Comparison of ENCODE assay signal across 8 cellular contexts in the genomic region with DNA sequence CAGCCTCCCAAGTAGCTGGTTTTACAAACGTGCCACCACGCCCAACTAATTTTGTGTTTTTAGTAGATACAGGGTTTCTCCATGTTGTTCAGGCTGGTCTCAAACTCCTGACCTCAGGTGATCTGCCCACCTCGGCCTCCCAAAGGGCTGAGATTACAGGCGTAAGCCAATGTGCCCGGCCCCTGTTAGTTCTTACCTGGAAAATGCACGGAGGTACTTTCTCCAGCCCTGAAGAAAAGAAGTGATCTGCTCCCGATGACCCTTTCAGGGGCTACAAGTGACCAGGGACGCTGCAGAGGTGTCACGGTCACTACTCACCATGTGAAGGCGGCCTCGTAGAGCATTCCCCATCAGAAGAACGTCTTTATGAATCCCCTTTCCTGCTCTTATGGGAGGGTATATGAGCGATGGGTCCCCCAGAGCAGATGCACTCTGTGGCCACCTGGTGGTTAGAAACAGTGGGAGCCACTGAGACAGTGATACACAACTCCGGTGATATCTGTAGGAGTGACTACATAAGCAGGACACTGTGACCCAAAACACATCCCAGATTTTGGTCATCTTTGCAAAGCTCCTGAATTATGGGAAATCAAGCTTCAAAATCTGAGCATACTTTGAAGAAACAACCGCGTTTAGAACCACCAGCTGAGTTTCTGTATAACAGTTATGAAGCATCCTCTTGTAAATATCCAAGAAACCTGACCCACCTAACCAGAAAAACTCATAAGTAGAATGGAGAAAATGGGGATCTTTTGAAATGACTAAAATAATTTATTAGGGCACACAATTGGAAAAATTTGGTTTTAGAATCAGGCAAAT.
DNase-seq lines count a peak whose midpoint lies in the region; ATAC-seq and TF ChIP-seq lines count a peak whose summit lies in the region.
"Not testable (repeated sequence)": the region's sequence is repeated elsewhere in the genome, so short reads cannot be mapped to it uniquely, and the experiment has no call there.

No MANE protein-coding gene starts in this region.

- not testable (repeated sequence) for H3K27ac ChIP-seq in H9 (ENCODE audit: insufficient read length, low read depth, low read length); adrenal gland; suprapubic skin

- H3K4me3 ChIP-seq in Caco-2 (ENCODE audit: low read depth, low read length); WI38 (ENCODE audit: low read depth, low read length); adrenal gland; fibroblast of the aortic adventitia (ENCODE audit: low read depth, low read length); mucosa of descending colon; suprapubic skin: not testable (repeated sequence)

- not testable (repeated sequence) for H3K4me1 ChIP-seq in Caco-2; H9 (ENCODE audit: insufficient read depth, low read length); adrenal gland (replicated peaks in 1 of 2); mucosa of descending colon (ENCODE audit: low read depth); suprapubic skin

- not testable (repeated sequence) for H4K5ac ChIP-seq in H9 (ENCODE audit: insufficient read length, low read depth, low read length)

- not testable (repeated sequence) for H3K56ac ChIP-seq in H9 (ENCODE audit: insufficient read length, low read depth, low read length)

- H3K23me2 ChIP-seq in H9 (ENCODE audit: insufficient read length, low read depth, low read length, poor library complexity, severe bottlenecking) = not testable (repeated sequence)

- not testable (repeated sequence) for BruUV-seq in Caco-2 (replicated peaks; lab: Mats Ljungman, UMichigan)

- H3K4ac ChIP-seq in H9 (ENCODE audit: low read depth, low read length) = not testable (repeated sequence)

- H3K79me2 ChIP-seq in H9 (ENCODE audit: insufficient read depth, low read length) = not testable (repeated sequence)

- not testable (repeated sequence) for H3K4me1 Mint-ChIP-seq in Caco-2 (ENCODE audit: low read depth, unreplicated experiment); H9

- not testable (repeated sequence) for H2BK12ac ChIP-seq in H9 (ENCODE audit: insufficient read length, low read depth, low read length)

- H2BK5ac ChIP-seq in H9 (ENCODE audit: insufficient read length, low read length) = not testable (repeated sequence)

- TF ChIP-seq EP300 in suprapubic skin (IDR thresholded peaks at IDR 0.05) = not testable (repeated sequence)

- H3K4me2 ChIP-seq in H9 (ENCODE audit: insufficient read depth, insufficient read length, low read length) = not testable (repeated sequence)

- H3K36me3 Mint-ChIP-seq in Caco-2 (ENCODE audit: insufficient read depth, unreplicated experiment); H9 (ENCODE audit: insufficient read depth in 1 of 3, low read depth in 3 of 3): not testable (repeated sequence)

- not testable (repeated sequence) for H3K9ac ChIP-seq in H9 (ENCODE audit: extremely low read depth, insufficient read length, low read length)

- no CpG with 5 or more reads among the region's 16 CpGs for WGBS in H9 (ENCODE audit: extremely low coverage, insufficient read length, low lambda C conversion rate)
- 39 to 44% (median 41%) methylated on average over 10 to 16 of the region's 16 CpGs for WGBS in adrenal gland, 4 donors
- 44% methylated on average over 15 of the region's 16 CpGs for WGBS in suprapubic skin

- H4K8ac ChIP-seq in H9 (replicated peaks; ENCODE audit: insufficient read length, low read depth, low read length) = not testable (repeated sequence)

- not testable (repeated sequence) for H3K9me3 Mint-ChIP-seq in Caco-2 (ENCODE audit: unreplicated experiment); H9

- H4K20me1 ChIP-seq in H9 (ENCODE audit: control insufficient read depth, insufficient read depth, insufficient read length) = not testable (repeated sequence)

- DNase-seq in Caco-2 = peak in 1 of 2 experiments; percentile 48
- DNase-seq in H9 = peak; percentile 64
- DNase-seq in NCI-H460 (ENCODE audit: extremely low read depth, low read depth) = peak; percentile 34
- DNase-seq in adrenal gland; suprapubic skin (ENCODE audit: low spot score in 2 of 2): not testable (repeated sequence)
- peak; percentile 10 for DNase-seq in fibroblast of the aortic adventitia (ENCODE audit: low read depth)
- peak in 2 of 3 donors; percentile 39 to 41 for DNase-seq in mucosa of descending colon

- H2AFZ ChIP-seq in H9 (ENCODE audit: low read length) = not testable (repeated sequence)

- H3K79me1 ChIP-seq in H9 (ENCODE audit: insufficient read depth, low read depth, low read length, poor library complexity, severe bottlenecking) = not testable (repeated sequence)

- TF ChIP-seq CTCF in Caco-2 (IDR thresholded peaks at IDR 0.05; ENCODE audit: insufficient read depth in 1 of 2, low read depth in 1 of 2, low read length in 1 of 2, severe bottlenecking in 1 of 2, unreplicated experiment in 1 of 2) (peak; percentile 74), H9 (conservative IDR thresholded peaks at IDR 0.05) (peak; percentile 84), WI38 (IDR thresholded peaks at IDR 0.05; ENCODE audit: low read depth, low read length) (peak; percentile 21; the same call in 1 of the 2 replicates), adrenal gland (IDR thresholded peaks at IDR 0.05) (peak; percentile 25 to 56 (median 40)), fibroblast of the aortic adventitia (IDR thresholded peaks at IDR 0.05; ENCODE audit: insufficient read depth, low read length) (peak; percentile 52), suprapubic skin (IDR thresholded peaks at IDR 0.05) (peak; percentile 30 to 50)
- TF ChIP-seq CTCF in mucosa of descending colon (IDR thresholded peaks at IDR 0.05) = not testable (repeated sequence)

- not testable (repeated sequence) for TF ChIP-seq POLR2A in adrenal gland (IDR thresholded peaks at IDR 0.05); suprapubic skin (IDR thresholded peaks at IDR 0.05)

- intact Hi-C loops in Caco-2 (cut with micrococcal nuclease; ENCODE audit: unreplicated experiment); adrenal gland (cut with DNase I); mucosa of descending colon (cut with DNase I, micrococcal nuclease): not testable (repeated sequence)

- H3K14ac ChIP-seq in H9 (ENCODE audit: insufficient read depth, low read length) = not testable (repeated sequence)

- not testable (repeated sequence) for H3K4me3 Mint-ChIP-seq in Caco-2 (ENCODE audit: unreplicated experiment); H9

- H2AK5ac ChIP-seq in H9 (ENCODE audit: insufficient read length, low read length) = not testable (repeated sequence)

- H3K27me3 ChIP-seq in Caco-2 (replicated peaks; ENCODE audit: control insufficient read depth, insufficient read depth, low read length); H9 (ENCODE audit: insufficient read depth, low read length); adrenal gland; suprapubic skin: not testable (repeated sequence)

- H3K23ac ChIP-seq in H9 (ENCODE audit: insufficient read length, low read depth, low read length) = not testable (repeated sequence)

- not testable (repeated sequence) for H3K27ac Mint-ChIP-seq in Caco-2 (ENCODE audit: unreplicated experiment); H9

- not testable (repeated sequence) for H3K27me3 Mint-ChIP-seq in Caco-2 (ENCODE audit: insufficient read depth, unreplicated experiment); H9 (ENCODE audit: low read depth)

- not testable (repeated sequence) for H2BK15ac ChIP-seq in H9 (ENCODE audit: low read depth, low read length)

- not testable (repeated sequence) for H3K9me3 ChIP-seq in Caco-2; H9 (ENCODE audit: control insufficient read depth, low read depth, low read length); adrenal gland (replicated peaks in 1 of 3); mucosa of descending colon; suprapubic skin

- H3K18ac ChIP-seq in H9 (ENCODE audit: insufficient read length, low read depth, low read length) = not testable (repeated sequence)

- CTCF ChIA-PET in Caco-2 (lab: Charles Lee) = not testable (repeated sequence)

- POLR2A ChIA-PET in Caco-2 (lab: Charles Lee) = not testable (repeated sequence)

- not testable (repeated sequence) for H3T11ph ChIP-seq in H9 (ENCODE audit: low read length)

- H2BK120ac ChIP-seq in H9 (ENCODE audit: low read depth, low read length, poor library complexity, severe bottlenecking) = not testable (repeated sequence)

- H4K91ac ChIP-seq in H9 (ENCODE audit: insufficient read length, low read depth, low read length) = not testable (repeated sequence)

- not testable (repeated sequence) for H3K36me3 ChIP-seq in Caco-2 (ENCODE audit: control insufficient read depth, insufficient read depth, low read length); adrenal gland (replicated peaks in 1 of 2); mucosa of descending colon (ENCODE audit: low read depth); suprapubic skin

- H2BK20ac ChIP-seq in H9 (ENCODE audit: low read depth, low read length, poor library complexity, severe bottlenecking) = not testable (repeated sequence)

- peak; percentile 55 for ATAC-seq in mucosa of descending colon
